In genomic region chr2:190927257-190927656, GRCh38 we compare ENCODE assay signal across 16 cellular contexts. TPM values are rescaled to one million over a fixed set of nuclear protein-coding genes. Genes with fewer than 3 reads are reported as not detected.
A peak's percentile ranks its signal among the peaks of the same experiment; 100 is the strongest.
DNase-seq lines count a peak whose midpoint lies in the region; ATAC-seq and TF ChIP-seq lines count a peak whose summit lies in the region.
"Had no signal": no experiment of that assay in that cellular context is flagged by ENCODE, and none has a peak within 500 bp of the region (broad histone marks: within the 10 kb centered on the region; RNA-seq: fewer than 3 reads in every experiment).

No MANE protein-coding gene starts in this region.

- DNase-seq in mammary epithelial cell (peak; percentile 59), MCF 10A (ENCODE audit: unreplicated experiment) (no peak), brain microvascular endothelial cell (peak; percentile 27), kidney epithelial cell (ENCODE audit: low read depth) (peak; percentile 32), upper lobe of right lung (no peak), heart right ventricle (no peak), Right ventricle myocardium superior (no peak), MV-4-11 (lab: John Stamatoyannopoulos, UW) (no peak)
- DNase-seq: activated CD4-positive, alpha-beta T cell treated with anti-CD3 and anti-CD28 coated beads, Interleukin-2, amount 50 U/mL, for 4 hours; gastrocnemius medialis; NCI-H1417; NCI-H510A; stimulated activated CD4-positive, alpha-beta T cell treated with anti-CD3 and anti-CD28 coated beads, Interleukin-12 subunit alpha, Interleukin-12 subunit beta, amount 100 ng/mL, for 4 hours; T-helper 17 cell had no signal

- no peaks in the 10 kb centered on the region for H3K27me3 Mint-ChIP-seq in MCF 10A (ENCODE audit: insufficient read depth, unreplicated experiment)
- H3K27me3 Mint-ChIP-seq: T-helper 17 cell had no signal

- no peaks in the 10 kb centered on the region for H3K4me1 Mint-ChIP-seq in MCF 10A (ENCODE audit: insufficient read depth, unreplicated experiment)
- H3K4me1 Mint-ChIP-seq: neural progenitor cell had no signal

- no peaks in the 10 kb centered on the region for H3K9me3 ChIP-seq in mammary epithelial cell (replicated peaks; ENCODE audit: insufficient read depth, low read length)
- H3K9me3 ChIP-seq in upper lobe of right lung, result no peaks in the 10 kb centered on the region
- H3K9me3 ChIP-seq in heart right ventricle, result no peaks in the 10 kb centered on the region
- H3K9me3 ChIP-seq: gastrocnemius medialis, tibial nerve had no signal

- BruUV-seq in mammary epithelial cell (replicated peaks; lab: Mats Ljungman, UMichigan) (no TSS peak), MCF 10A (replicated peaks; lab: Mats Ljungman, UMichigan) (no TSS peak)

- H3K27ac ChIP-seq in mammary epithelial cell (ENCODE audit: insufficient read depth, low read depth, low read length), result no peak overlapping the region
- peak overlapping the region; percentile 12 for H3K27ac ChIP-seq in brain microvascular endothelial cell
- H3K27ac ChIP-seq in upper lobe of right lung, result peak overlapping the region; percentile 7
- no peak overlapping the region for H3K27ac ChIP-seq in heart right ventricle
- H3K27ac ChIP-seq: gastrocnemius medialis, neural progenitor cell, tibial nerve had no signal

- ATAC-seq in upper lobe of right lung, result no peak
- ATAC-seq in heart right ventricle, result no peak
- ATAC-seq in Right ventricle myocardium superior (ENCODE audit: poor library complexity), result no peak
- ATAC-seq: gastrocnemius medialis, T-helper 17 cell had no signal

- H3K27ac Mint-ChIP-seq in MCF 10A (ENCODE audit: low read depth, unreplicated experiment), result no peak overlapping the region
- H3K27ac Mint-ChIP-seq: neural progenitor cell, T-helper 17 cell had no signal

- in situ Hi-C loops in mammary epithelial cell (cut with MboI; ENCODE audit: low sequenced_read_pairs in 2 of 2), result no loop called here
- in situ Hi-C loops in brain microvascular endothelial cell (cut with HindIII; ENCODE audit: low pct_ligation_motif_present, low sequenced_read_pairs), result no loop called here

- no peak overlapping the region for H3K4me3 ChIP-seq in mammary epithelial cell (replicated peaks in 1 of 3; ENCODE audit: insufficient read depth in 1 of 3, low read depth in 2 of 3, low read length in 3 of 3)
- H3K4me3 ChIP-seq in brain microvascular endothelial cell (ENCODE audit: low read depth, low read length), result no peak overlapping the region
- H3K4me3 ChIP-seq in kidney epithelial cell (ENCODE audit: low read depth, low read length), result no peak overlapping the region
- H3K4me3 ChIP-seq in upper lobe of right lung, result no peak overlapping the region
- no peak overlapping the region for H3K4me3 ChIP-seq in heart right ventricle
- H3K4me3 ChIP-seq: gastrocnemius medialis, neural progenitor cell, tibial nerve had no signal

- no peaks in the 10 kb centered on the region for H3K27me3 ChIP-seq in mammary epithelial cell (ENCODE audit: insufficient read depth, low read length)
- H3K27me3 ChIP-seq in brain microvascular endothelial cell (replicated peaks), result no peaks in the 10 kb centered on the region
- H3K27me3 ChIP-seq in kidney epithelial cell (ENCODE audit: control insufficient read depth, insufficient read depth, low read length), result no peaks in the 10 kb centered on the region
- no peaks in the 10 kb centered on the region for H3K27me3 ChIP-seq in upper lobe of right lung
- H3K27me3 ChIP-seq in heart right ventricle, result no peaks in the 10 kb centered on the region
- H3K27me3 ChIP-seq: gastrocnemius medialis, neural progenitor cell, tibial nerve had no signal

- H2AFZ ChIP-seq in mammary epithelial cell (ENCODE audit: low read depth, low read length), result no peak overlapping the region
- H2AFZ ChIP-seq: neural progenitor cell had no signal

- H3K4me1 ChIP-seq in mammary epithelial cell (ENCODE audit: insufficient read depth, low read length), result peaks cover 5% of the 10 kb centered on the region
- H3K4me1 ChIP-seq in upper lobe of right lung, result no peaks in the 10 kb centered on the region
- peaks cover 0 to 7% (median 0%) of the 10 kb centered on the region in 9 donors for H3K4me1 ChIP-seq in heart right ventricle
- H3K4me1 ChIP-seq: gastrocnemius medialis, tibial nerve had no signal

- H3K79me2 ChIP-seq in mammary epithelial cell (ENCODE audit: insufficient read depth, low read length), result peaks cover 38% of the 10 kb centered on the region

- peaks cover 60% of the 10 kb centered on the region for H3K36me3 ChIP-seq in mammary epithelial cell (ENCODE audit: insufficient read depth, low read length)
- peaks cover 58% of the 10 kb centered on the region for H3K36me3 ChIP-seq in brain microvascular endothelial cell (replicated peaks)
- H3K36me3 ChIP-seq in kidney epithelial cell (ENCODE audit: control insufficient read depth, insufficient read depth, low read length), result peaks cover 2% of the 10 kb centered on the region
- peaks cover 89% of the 10 kb centered on the region for H3K36me3 ChIP-seq in upper lobe of right lung
- H3K36me3 ChIP-seq in heart right ventricle, result peaks cover 0 to 100% (median 32%) of the 10 kb centered on the region in 9 donors
- H3K36me3 ChIP-seq: neural progenitor cell had no signal

- CTCF ChIA-PET in mammary epithelial cell (lab: Charles Lee; ENCODE audit: low non-redundant PET) (no interaction called here), MCF 10A (lab: Yijun Ruan, JAX) (no interaction called here)

- H3K4me2 ChIP-seq in mammary epithelial cell (ENCODE audit: insufficient read depth, low read depth, low read length), result no peak overlapping the region
- H3K4me2 ChIP-seq: neural progenitor cell had no signal

- H3K9me3 Mint-ChIP-seq in MCF 10A (ENCODE audit: unreplicated experiment), result peaks cover 10% of the 10 kb centered on the region
- H3K9me3 Mint-ChIP-seq: neural progenitor cell had no signal

- intact Hi-C loops in mammary epithelial cell (cut with micrococcal nuclease) (no loop called here), MCF 10A (cut with micrococcal nuclease) (no loop called here), upper lobe of right lung (cut with DNase I) (no loop called here), heart right ventricle (cut with DNase I) (no loop called here), Right ventricle myocardium superior (cut with DNase I) (no loop called here)

- dilution Hi-C loops in mammary epithelial cell (cut with HindIII; ENCODE audit: low sequenced_read_pairs), result no loop called here

- 9% methylated on average over 2 of the region's 2 CpGs for WGBS in mammary epithelial cell (ENCODE audit: low coverage, missing lambda C conversion rate)
- 89 to 94% methylated on average over 2 of the region's 2 CpGs for WGBS in heart right ventricle, 2 donors

- peaks cover 50% of the 10 kb centered on the region for H3K36me3 Mint-ChIP-seq in MCF 10A (ENCODE audit: insufficient read depth, unreplicated experiment)

- POLR2A ChIA-PET in MCF 10A (lab: Yijun Ruan, JAX), result interaction anchor here (0.9 to 1.1 kb wide), 2 partner anchors 10 to 43 kb away, joined by 3 to 5 read pairs; no protein-coding TSS in a partner anchor

- no peaks in the 10 kb centered on the region for H4K20me1 ChIP-seq in mammary epithelial cell (ENCODE audit: insufficient read depth, low read length)

- no peak overlapping the region for H3K4me3 Mint-ChIP-seq in MCF 10A (ENCODE audit: unreplicated experiment)
- H3K4me3 Mint-ChIP-seq: neural progenitor cell, T-helper 17 cell had no signal

- no peak overlapping the region for H3K9ac ChIP-seq in mammary epithelial cell (ENCODE audit: insufficient read depth, low read length)
- H3K9ac ChIP-seq: neural progenitor cell had no signal

- no peak for TF ChIP-seq CTCF in mammary epithelial cell (conservative IDR thresholded peaks at IDR 0.05 in 1 of 2, IDR thresholded peaks at IDR 0.05 in 1 of 2; ENCODE audit: extremely low read depth in 1 of 2, insufficient read depth in 1 of 2, low read depth in 1 of 2, low read length in 2 of 2)
- no peak for TF ChIP-seq CTCF in MCF 10A (IDR thresholded peaks at IDR 0.05; ENCODE audit: unreplicated experiment)
- TF ChIP-seq CTCF in brain microvascular endothelial cell (IDR thresholded peaks at IDR 0.05; ENCODE audit: low read depth, low read length, missing control alignments), result no peak
- no peak for TF ChIP-seq CTCF in kidney epithelial cell (IDR thresholded peaks at IDR 0.05; ENCODE audit: insufficient read depth, low read length, poor library complexity, severe bottlenecking)
- TF ChIP-seq CTCF in upper lobe of right lung (IDR thresholded peaks at IDR 0.05), result no peak
- TF ChIP-seq CTCF in heart right ventricle (IDR thresholded peaks at IDR 0.05), result no peak

RNA-seq across cellular contexts. Expression of gene GLS, which starts 46.6 kb away (rescaled TPM):
- total RNA-seq in mammary epithelial cell (100 to 1,000 TPM; 166 to 403 TPM), MCF 10A (2022) (107 and 121 TPM in 2 replicates), kidney epithelial cell (84.7 and 85.0 TPM in 2 replicates), upper lobe of right lung (209 TPM), heart right ventricle (10 to 100 TPM; 40.8 to 73.5 (median 59.2) TPM), Right ventricle myocardium superior (52.3 TPM)
- polyA plus RNA-seq in mammary epithelial cell (35.5 TPM), heart right ventricle (10 to 100 TPM; 17.1 to 29.4 TPM)
- polyA minus RNA-seq in mammary epithelial cell, result 408 TPM

Comparison
In these comparisons a context has a peak if more than half of its experiments do, and no peak if none do; other contexts are left out.
1. DNase-seq: peak in mammary epithelial cell (single experiment), brain microvascular endothelial cell (single experiment) and kidney epithelial cell (single experiment); none in MCF 10A (single experiment), upper lobe of right lung (single experiment), heart right ventricle (0 of 2), Right ventricle myocardium superior (single experiment) and MV-4-11 (single experiment).
2. H3K27ac ChIP-seq: peak in brain microvascular endothelial cell (single experiment) and upper lobe of right lung (single experiment); none in mammary epithelial cell (single experiment) and heart right ventricle (0 of 10).